ENCODE assay signal across 8 cellular contexts in the genomic region with DNA sequence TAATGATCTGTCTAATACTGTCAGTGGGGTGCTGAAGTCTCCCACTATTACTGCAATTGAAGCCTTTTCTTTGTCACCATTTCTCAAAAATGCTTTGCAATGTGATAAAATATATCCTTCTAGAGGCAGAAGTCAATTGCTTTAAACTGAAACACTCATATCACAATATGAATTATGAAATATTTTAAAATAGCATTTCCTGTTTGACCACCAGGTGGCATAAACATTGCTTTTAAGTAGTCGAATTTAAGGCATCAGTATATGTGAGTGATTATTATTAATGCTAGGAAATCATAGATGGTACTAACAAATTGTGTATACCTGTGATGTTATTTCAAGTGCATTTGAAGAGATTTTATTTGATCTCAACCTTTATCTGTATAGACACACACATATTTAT.
DNase-seq lines count a peak whose midpoint lies in the region; ATAC-seq and TF ChIP-seq lines count a peak whose summit lies in the region.

No MANE protein-coding gene starts in this region.

- no peak overlapping the region for H3K27ac ChIP-seq in stomach

- ATAC-seq in HG03135 (IDR thresholded peaks at IDR 0.05; ENCODE audit: unreplicated experiment) (no peak), HG02884 (IDR thresholded peaks at IDR 0.05; ENCODE audit: unreplicated experiment) (no peak)

- no peak for TF ChIP-seq POLR2A in stomach (IDR thresholded peaks at IDR 0.05)

- no peak for TF ChIP-seq EP300 in stomach (IDR thresholded peaks at IDR 0.05)

- H3K4me1 ChIP-seq in stomach, result no peaks in the 10 kb centered on the region

- no peak overlapping the region for H3K4me3 ChIP-seq in epithelial cell of esophagus (ENCODE audit: low read length)
- H3K4me3 ChIP-seq in stomach, result no peak overlapping the region

- 2 to 13% (median 10%) methylated on average over 1 of the region's 1 CpG for WGBS in stomach, 5 donors

- H3K9me3 ChIP-seq in stomach, result peaks cover 0 to 7% (median 0%) of the 10 kb centered on the region in 4 donors

- intact Hi-C loops in stomach (cut with DNase I; ENCODE audit: low total_unique reads), result no loop called here

- H3K27me3 ChIP-seq in stomach, result no peaks in the 10 kb centered on the region

- DNase-seq in NCI-H510A treated with DMSO at 0.1 percent for 48 hours (lab: John Stamatoyannopoulos, UW), result peak; percentile 1
- DNase-seq in NCI-H510A (lab: John Stamatoyannopoulos, UW), result no peak
- peak; percentile 12 for DNase-seq in NCI-H526 treated with DMSO at 0.1 percent for 48 hours (lab: John Stamatoyannopoulos, UW)
- DNase-seq in epithelial cell of esophagus (ENCODE audit: low read depth), result peak; percentile 51
- no peak for DNase-seq in stomach
- no peak for DNase-seq in midbrain (lab: John Stamatoyannopoulos, UW)

- TF ChIP-seq CTCF in epithelial cell of esophagus (IDR thresholded peaks at IDR 0.05; ENCODE audit: insufficient read depth, low read depth, low read length, missing control alignments) (peak; percentile 39), stomach (IDR thresholded peaks at IDR 0.05) (peak in 4 of 7 experiments; percentile 17 to 61 (median 45))

- no peaks in the 10 kb centered on the region for H3K36me3 ChIP-seq in stomach

Comparison
In these comparisons a context has a peak if more than half of its experiments do, and no peak if none do; other contexts are left out.
1. DNase-seq: peak in NCI-H510A treated with DMSO at 0.1 percent for 48 hours (single experiment), NCI-H526 treated with DMSO at 0.1 percent for 48 hours (single experiment) and epithelial cell of esophagus (single experiment); none in NCI-H510A (single experiment), stomach (single experiment) and midbrain (single experiment).